Comparison of ENCODE assay signal across 26 cellular contexts in genomic region chr2:241767464-241768250, GRCh38. TPM values are rescaled to one million over a fixed set of nuclear protein-coding genes. Genes with fewer than 3 reads are reported as not detected.
A peak's percentile ranks its signal among the peaks of the same experiment; 100 is the strongest.
DNase-seq lines count a peak whose midpoint lies in the region; ATAC-seq and TF ChIP-seq lines count a peak whose summit lies in the region.
"Had no signal": no experiment of that assay in that cellular context is flagged by ENCODE, and none has a peak within 500 bp of the region (broad histone marks: within the 10 kb centered on the region; RNA-seq: fewer than 3 reads in every experiment).

No MANE protein-coding gene starts in this region.

- ATAC-seq in activated T-cell treated with anti-CD3 and anti-CD28 coated beads, Interleukin-2, amount 50 U/mL, for 72 hours (replicated peaks in 1 of 2) = no peak
- no peak for ATAC-seq in sciatic nerve
- no peak for ATAC-seq in GM19324 (IDR thresholded peaks at IDR 0.05; ENCODE audit: low FRiP score, unreplicated experiment)
- no peak for ATAC-seq in HG03159 (IDR thresholded peaks at IDR 0.05; ENCODE audit: unreplicated experiment)
- ATAC-seq: natural killer cell, WTC11 had no signal

- peak; percentile 15 for DNase-seq in activated T-cell treated with anti-CD3 and anti-CD28 coated beads, Interleukin-2, amount 50 U/mL, for 1 hour
- DNase-seq in activated T-cell treated with anti-CD3 and anti-CD28 coated beads, Interleukin-2, amount 50 U/mL, for 72 hours = no peak
- DNase-seq in GM19238 (ENCODE audit: insufficient read length, low spot score) (peak; percentile 1), coronary artery (ENCODE audit: low spot score) (peak; percentile 69), sciatic nerve (ENCODE audit: low spot score) (peak; percentile 55)
- DNase-seq in stimulated activated naive CD4-positive, alpha-beta T cell (lab: John Stamatoyannopoulos, UW) = no peak
- DNase-seq: activated naive CD4-positive, alpha-beta T cell; anterior cingulate cortex; CD8-positive, alpha-beta memory T cell; HFFc6; natural killer cell; NCI-H1417 treated with DMSO at 0.1 percent for 48 hours; NCI-H69 had no signal

- TF ChIP-seq CTCF in coronary artery (IDR thresholded peaks at IDR 0.05) = no peak

- no peaks in the 10 kb centered on the region for H3K27me3 Mint-ChIP-seq in activated T-cell treated with anti-CD3 and anti-CD28 coated beads, Interleukin-2, amount 50 U/mL, for 72 hours (ENCODE audit: low read depth)
- H3K27me3 Mint-ChIP-seq: central memory CD8-positive, alpha-beta T cell; memory B cell had no signal

- H3K4me3 Mint-ChIP-seq in activated T-cell treated with anti-CD3 and anti-CD28 coated beads, Interleukin-2, amount 50 U/mL, for 72 hours = no peak overlapping the region
- H3K4me3 Mint-ChIP-seq: central memory CD8-positive, alpha-beta T cell; HFFc6; memory B cell; natural killer cell; T-helper 2 cell treated with Interferon-gamma antibody and Interleukin-4, amounts not matched to agents 5 μg/mL and 100 μg/mL, for 36 hours; WTC11 had no signal

- H3K27ac Mint-ChIP-seq in activated T-cell treated with anti-CD3 and anti-CD28 coated beads, Interleukin-2, amount 50 U/mL, for 72 hours = no peak overlapping the region
- H3K27ac Mint-ChIP-seq: HFFc6; memory B cell; natural killer cell; T-helper 2 cell treated with Interferon-gamma antibody and Interleukin-4, amounts not matched to agents 5 μg/mL and 100 μg/mL, for 36 hours; WTC11 had no signal

- H3K36me3 Mint-ChIP-seq in activated T-cell treated with anti-CD3 and anti-CD28 coated beads, Interleukin-2, amount 50 U/mL, for 72 hours (ENCODE audit: insufficient read depth in 2 of 2) = peaks cover 0 to 1% of the 10 kb centered on the region in 2 donors
- H3K36me3 Mint-ChIP-seq: memory B cell, natural killer cell, WTC11 had no signal

- no peak overlapping the region for H3K27ac ChIP-seq in coronary artery
- H3K27ac ChIP-seq: A549, heart left ventricle, prostate gland, tibial artery had no signal

- H3K9me3 Mint-ChIP-seq in activated T-cell treated with anti-CD3 and anti-CD28 coated beads, Interleukin-2, amount 50 U/mL, for 72 hours = no peaks in the 10 kb centered on the region
- H3K9me3 Mint-ChIP-seq: CD8-positive, alpha-beta memory T cell; central memory CD8-positive, alpha-beta T cell; HFFc6; memory B cell; natural killer cell; T-helper 2 cell treated with Interferon-gamma antibody and Interleukin-4, amounts not matched to agents 5 μg/mL and 100 μg/mL, for 36 hours; WTC11 had no signal

- intact Hi-C loops in sciatic nerve (cut with DNase I) = no loop called here

- H3K4me1 Mint-ChIP-seq in activated T-cell treated with anti-CD3 and anti-CD28 coated beads, Interleukin-2, amount 50 U/mL, for 72 hours (ENCODE audit: low read depth) = peaks cover 15% of the 10 kb centered on the region

- no peak overlapping the region for H3K4me3 ChIP-seq in coronary artery
- H3K4me3 ChIP-seq: A549, heart left ventricle, prostate gland, tibial artery had no signal

RNA-seq across cellular contexts. Expression of gene GAL3ST2, which starts 9.0 kb away (rescaled TPM):
- total RNA-seq in activated T-cell treated with anti-CD3 and anti-CD28 coated beads, Interleukin-2, amount 50 U/mL, for 72 hours = under 1 TPM; 0.53 to 0.82 TPM
- total RNA-seq in sciatic nerve = not detected
- total RNA-seq: Daoy, HT1080 had no signal

RNA-seq across cellular contexts. Expression of gene D2HGDH, which starts 33.2 kb away (rescaled TPM):
- total RNA-seq in activated T-cell treated with anti-CD3 and anti-CD28 coated beads, Interleukin-2, amount 50 U/mL, for 72 hours = 10 to 100 TPM; 24.0 to 25.8 TPM
- 34.0 TPM for total RNA-seq in sciatic nerve

RNA-seq across cellular contexts. Expression of gene NEU4, which starts 41.3 kb away (rescaled TPM):
- total RNA-seq in activated T-cell treated with anti-CD3 and anti-CD28 coated beads, Interleukin-2, amount 50 U/mL, for 72 hours = 1 to 10 TPM in 1 of 2 donors, under 1 TPM in 1; 0.37 to 1.4 TPM
- total RNA-seq in sciatic nerve = not detected
- total RNA-seq: activated CD8-positive, alpha-beta memory T cell treated with anti-CD3 and anti-CD28 coated beads for 36 hours; CD8-positive, alpha-beta memory T cell; Daoy; HT1080 had no signal

Comparison
In these comparisons a context has a peak if more than half of its experiments do, and no peak if none do; other contexts are left out.
1. DNase-seq: peak in activated T-cell treated with anti-CD3 and anti-CD28 coated beads, Interleukin-2, amount 50 U/mL, for 1 hour (single experiment), GM19238 (single experiment), coronary artery (single experiment) and sciatic nerve (single experiment); none in activated T-cell treated with anti-CD3 and anti-CD28 coated beads, Interleukin-2, amount 50 U/mL, for 72 hours (0 of 2) and stimulated activated naive CD4-positive, alpha-beta T cell (0 of 6).